Comparison of ENCODE assay signal across 19 cellular contexts in genomic region chr18:45820144-45820745, GRCh38. TPM values are rescaled to one million over a fixed set of nuclear protein-coding genes. Genes with fewer than 3 reads are reported as not detected.
DNase-seq lines count a peak whose midpoint lies in the region; ATAC-seq, FAIRE-seq and TF ChIP-seq lines count a peak whose summit lies in the region.
"Had no signal": no experiment of that assay in that cellular context is flagged by ENCODE, and none has a peak within 500 bp of the region (broad histone marks: within the 10 kb centered on the region; RNA-seq: fewer than 3 reads in every experiment).

No MANE protein-coding gene starts in this region.

- H3K36me3 ChIP-seq in mesenchymal stem cell (ENCODE audit: control insufficient read depth in 1 of 2, insufficient read depth in 2 of 2, low read depth in 1 of 2, low read length in 2 of 2) = no peaks in the 10 kb centered on the region
- H3K36me3 ChIP-seq in kidney (ENCODE audit: control insufficient read depth in 1 of 2, insufficient read depth in 2 of 2, low read length in 2 of 2) = no peaks in the 10 kb centered on the region
- H3K36me3 ChIP-seq: BLaER1, HAP-1 had no signal

- peaks cover 8% of the 10 kb centered on the region for H3K9me3 ChIP-seq in mesenchymal stem cell (ENCODE audit: control insufficient read depth, low read length)
- H3K9me3 ChIP-seq in kidney (ENCODE audit: control insufficient read depth in 1 of 2, low read length in 2 of 2) = no peaks in the 10 kb centered on the region
- H3K9me3 ChIP-seq: HAP-1 had no signal

- H2BK12ac ChIP-seq in mesenchymal stem cell (ENCODE audit: low read length in 2 of 2) = peak overlapping the region in 1 of 2 experiments; percentile 8

- H2AFZ ChIP-seq in mesenchymal stem cell (ENCODE audit: low read depth, low read length) = no peak overlapping the region

- H3K27ac ChIP-seq in mesenchymal stem cell (ENCODE audit: low read length, poor library complexity, severe bottlenecking) (no peak overlapping the region), kidney (ENCODE audit: low read depth in 2 of 2, low read length in 2 of 2) (no peak overlapping the region)
- H3K27ac ChIP-seq: BLaER1, SK-N-MC had no signal

- no peak overlapping the region for H2BK120ac ChIP-seq in mesenchymal stem cell (ENCODE audit: low read depth, low read length)

- DNase-seq in NCI-H2107 treated with DMSO at 0.1 percent for 48 hours (lab: John Stamatoyannopoulos, UW; ENCODE audit: unreplicated experiment) (peak; percentile 78), NCI-H2107 (lab: John Stamatoyannopoulos, UW) (no peak), GM10266 (ENCODE audit: extremely low spot score) (peak; percentile 2), NOMO-1 treated with DMSO at 0.1 percent for 48 hours (lab: John Stamatoyannopoulos, UW; ENCODE audit: unreplicated experiment) (peak; percentile 49), mesenchymal stem cell (no peak), kidney (no peak), NCI-H524 treated with DMSO at 0.1 percent for 48 hours (lab: John Stamatoyannopoulos, UW) (no peak)
- DNase-seq: 8988T, DMS79 treated with DMSO at 0.1 percent for 48 hours, NCI-H1092 treated with DMSO at 0.1 percent for 48 hours, NCI-H2081 treated with DMSO at 0.1 percent for 48 hours, NCI-H446 had no signal

- H4K8ac ChIP-seq in mesenchymal stem cell (ENCODE audit: low read length) = no peak overlapping the region

- no peak overlapping the region for H3K23ac ChIP-seq in mesenchymal stem cell (ENCODE audit: low read length in 2 of 2)

- H3K4me3 ChIP-seq in mesenchymal stem cell (ENCODE audit: insufficient read depth in 1 of 2, low read depth in 1 of 2, low read length in 2 of 2) = peak overlapping the region in 1 of 2 experiments; percentile 2
- H3K4me3 ChIP-seq in kidney (ENCODE audit: low read length in 2 of 2) = no peak overlapping the region
- H3K4me3 ChIP-seq: BLaER1, HAP-1, K562, SK-N-MC had no signal

- peaks cover 5% of the 10 kb centered on the region for H3K79me1 ChIP-seq in mesenchymal stem cell (replicated peaks; ENCODE audit: low read length, poor library complexity, severe bottlenecking)

- no peak for ATAC-seq in HG02759 (IDR thresholded peaks at IDR 0.05; ENCODE audit: unreplicated experiment)
- ATAC-seq: K562, Panc1 had no signal

- H3K4me1 ChIP-seq in mesenchymal stem cell (ENCODE audit: control insufficient read depth, insufficient read depth, low read depth, low read length) = peaks cover 6% of the 10 kb centered on the region
- no peaks in the 10 kb centered on the region for H3K4me1 ChIP-seq in kidney (ENCODE audit: control insufficient read depth in 1 of 2, insufficient read depth in 1 of 2, low read depth in 1 of 2, low read length in 2 of 2)
- H3K4me1 ChIP-seq: HAP-1 had no signal

- no peak overlapping the region for H3K4me2 ChIP-seq in mesenchymal stem cell (ENCODE audit: low read length, poor library complexity, severe bottlenecking)
- H3K4me2 ChIP-seq: BLaER1 had no signal

- WGBS in mesenchymal stem cell = 71% methylated on average over 3 of the region's 3 CpGs

- H3K9ac ChIP-seq in mesenchymal stem cell (ENCODE audit: low read length) (no peak overlapping the region), kidney (ENCODE audit: low read length in 2 of 2) (no peak overlapping the region)
- H3K9ac ChIP-seq: BLaER1 had no signal

- TF ChIP-seq CTCF in GM10266 (IDR thresholded peaks at IDR 0.05; ENCODE audit: control insufficient read depth, insufficient read depth, low read depth, missing control alignments) = no peak
- no peak for TF ChIP-seq CTCF in kidney (IDR thresholded peaks at IDR 0.05; ENCODE audit: borderline replicate concordance, extremely low read depth, insufficient read depth)

- peak overlapping the region in 1 of 2 experiments; percentile 25 for H3K4ac ChIP-seq in mesenchymal stem cell (ENCODE audit: low read depth in 1 of 2, low read length in 2 of 2)

- no peak overlapping the region for H2BK5ac ChIP-seq in mesenchymal stem cell (ENCODE audit: low read depth, low read length, poor library complexity, severe bottlenecking)

- intact Hi-C loops in kidney (cut with DNase I) = no loop called here

- H4K91ac ChIP-seq in mesenchymal stem cell (ENCODE audit: low read length) = peak overlapping the region; percentile 35

- H2BK15ac ChIP-seq in mesenchymal stem cell (ENCODE audit: low read depth, poor library complexity, severe bottlenecking) = no peak overlapping the region

- peak overlapping the region; percentile 26 for H2AK5ac ChIP-seq in mesenchymal stem cell (ENCODE audit: low read length, severe bottlenecking)

- FAIRE-seq in kidney (lab: Jason Lieb, UNC) = no peak
- FAIRE-seq: K562 had no signal

- no peak overlapping the region for H3K18ac ChIP-seq in mesenchymal stem cell (ENCODE audit: low read depth in 1 of 2, low read length in 2 of 2)

- H3K14ac ChIP-seq in mesenchymal stem cell (ENCODE audit: low read length in 2 of 2) = peak overlapping the region in 1 of 2 experiments; percentile 36

- no peaks in the 10 kb centered on the region for H3K27me3 ChIP-seq in mesenchymal stem cell (ENCODE audit: control insufficient read depth in 1 of 2, insufficient read depth in 1 of 2, low read length in 2 of 2)
- H3K27me3 ChIP-seq: BLaER1 had no signal

RNA-seq across cellular contexts. Expression of gene SIGLEC15, which starts 5.2 kb away (rescaled TPM):
- polyA plus RNA-seq in mesenchymal stem cell (2013, experiment 1 of 2) = 3.0 TPM
- polyA plus RNA-seq in mesenchymal stem cell (2013, experiment 2 of 2) = 3.2 TPM
- total RNA-seq in kidney = 1.2 TPM
- not detected for polyA plus RNA-seq in kidney (ENCODE audit: insufficient read depth, low read depth, low replicate concordance)
- total RNA-seq: G401, K562 had no signal
- polyA plus RNA-seq: K562 had no signal

Comparison
In these comparisons a context has a peak if more than half of its experiments do, and no peak if none do; other contexts are left out.
1. DNase-seq: peak in NCI-H2107 treated with DMSO at 0.1 percent for 48 hours (single experiment), GM10266 (single experiment) and NOMO-1 treated with DMSO at 0.1 percent for 48 hours (single experiment); none in NCI-H2107 (single experiment), mesenchymal stem cell (single experiment), kidney (single experiment) and NCI-H524 treated with DMSO at 0.1 percent for 48 hours (single experiment).